Comparison of ENCODE assay signal across 17 cellular contexts in genomic region chr18:78659057-78659456, GRCh38.
A peak's percentile ranks its signal among the peaks of the same experiment; 100 is the strongest.
DNase-seq lines count a peak whose midpoint lies in the region; ATAC-seq and TF ChIP-seq lines count a peak whose summit lies in the region.
"Had no signal": no experiment of that assay in that cellular context is flagged by ENCODE, and none has a peak within 500 bp of the region (broad histone marks: within the 10 kb centered on the region; RNA-seq: fewer than 3 reads in every experiment).

No MANE protein-coding gene starts in this region.

- H2AFZ ChIP-seq in neuronal stem cell (ENCODE audit: low read length), result no peak overlapping the region

- no peak overlapping the region for H3K9ac ChIP-seq in neuronal stem cell (ENCODE audit: low read depth, low read length, poor library complexity)
- H3K9ac ChIP-seq: BLaER1 treated with 17β-estradiol and CSF1 and Interleukin-3, amounts not matched to agents 10 nM and 100 nM had no signal

- no peaks in the 10 kb centered on the region for H3K36me3 Mint-ChIP-seq in natural killer cell treated with Interleukin-12 subunit alpha and Interleukin-12 subunit beta and Interleukin-15 and Interleukin-18, amount 100 ng/mL, for 72 hours
- no peaks in the 10 kb centered on the region for H3K36me3 Mint-ChIP-seq in natural killer cell
- no peaks in the 10 kb centered on the region for H3K36me3 Mint-ChIP-seq in activated CD4-positive, alpha-beta T cell treated with anti-CD3 and anti-CD28 coated beads for 36 hours (ENCODE audit: low read depth)
- H3K36me3 Mint-ChIP-seq: CD8-positive, alpha-beta T cell had no signal

- H2BK15ac ChIP-seq in neuronal stem cell (ENCODE audit: low read length), result no peak overlapping the region

- H3K27me3 ChIP-seq in neuronal stem cell (ENCODE audit: control insufficient read depth in 3 of 3, insufficient read depth in 3 of 3, low read depth in 1 of 3, low read length in 3 of 3), result no peaks in the 10 kb centered on the region
- H3K27me3 ChIP-seq: BLaER1 treated with 17β-estradiol and CSF1 and Interleukin-3, amounts not matched to agents 10 nM and 100 nM had no signal

- no peak for ATAC-seq in natural killer cell treated with Interleukin-12 subunit alpha and Interleukin-12 subunit beta and Interleukin-15 and Interleukin-18, amount 100 ng/mL, for 72 hours
- ATAC-seq in natural killer cell, result no peak
- no peak for ATAC-seq in activated CD4-positive, alpha-beta T cell treated with anti-CD3 and anti-CD28 coated beads for 36 hours
- ATAC-seq: CD8-positive, alpha-beta T cell had no signal

- H3K27me3 Mint-ChIP-seq in natural killer cell treated with Interleukin-12 subunit alpha and Interleukin-12 subunit beta and Interleukin-15 and Interleukin-18, amount 100 ng/mL, for 72 hours, result peaks cover 0 to 13% of the 10 kb centered on the region in 2 donors
- peaks cover 9 to 11% of the 10 kb centered on the region in 2 donors for H3K27me3 Mint-ChIP-seq in natural killer cell (ENCODE audit: low read depth in 2 of 2)
- H3K27me3 Mint-ChIP-seq in activated CD4-positive, alpha-beta T cell treated with anti-CD3 and anti-CD28 coated beads for 36 hours, result peaks cover 3% of the 10 kb centered on the region

- no peak for TF ChIP-seq CTCF in natural killer cell (IDR thresholded peaks at IDR 0.05)

- peaks cover 3% of the 10 kb centered on the region for H3K79me1 ChIP-seq in neuronal stem cell (ENCODE audit: low read depth, low read length)

- H3K9me3 Mint-ChIP-seq in natural killer cell treated with Interleukin-12 subunit alpha and Interleukin-12 subunit beta and Interleukin-15 and Interleukin-18, amount 100 ng/mL, for 72 hours, result no peaks in the 10 kb centered on the region
- H3K9me3 Mint-ChIP-seq in natural killer cell, result no peaks in the 10 kb centered on the region
- no peaks in the 10 kb centered on the region for H3K9me3 Mint-ChIP-seq in activated CD4-positive, alpha-beta T cell treated with anti-CD3 and anti-CD28 coated beads for 36 hours (ENCODE audit: low read depth)
- H3K9me3 Mint-ChIP-seq: CD4-positive, alpha-beta T cell; CD8-positive, alpha-beta T cell had no signal

- intact Hi-C loops in natural killer cell (cut with micrococcal nuclease), result no loop called here
- intact Hi-C loops in activated CD4-positive, alpha-beta T cell treated with anti-CD3 and anti-CD28 coated beads for 36 hours (cut with DNase I, micrococcal nuclease), result loop anchor here in 1 of 2 experiments (2.0 kb wide), 1 partner anchor 328 kb away; no protein-coding TSS in a partner anchor

- H3K4ac ChIP-seq in neuronal stem cell (ENCODE audit: low read length), result no peak overlapping the region

- no peaks in the 10 kb centered on the region for H3K36me3 ChIP-seq in neuronal stem cell (replicated peaks in 1 of 2; ENCODE audit: control insufficient read depth in 2 of 2, insufficient read depth in 2 of 2, low read length in 2 of 2)
- H3K36me3 ChIP-seq: BLaER1 treated with 17β-estradiol and CSF1 and Interleukin-3, amounts not matched to agents 10 nM and 100 nM had no signal

- no peak overlapping the region for H3K27ac Mint-ChIP-seq in natural killer cell treated with Interleukin-12 subunit alpha and Interleukin-12 subunit beta and Interleukin-15 and Interleukin-18, amount 100 ng/mL, for 72 hours
- H3K27ac Mint-ChIP-seq in natural killer cell, result no peak overlapping the region
- H3K27ac Mint-ChIP-seq in activated CD4-positive, alpha-beta T cell treated with anti-CD3 and anti-CD28 coated beads for 36 hours, result no peak overlapping the region
- H3K27ac Mint-ChIP-seq: B cell; CD4-positive, alpha-beta T cell; CD8-positive, alpha-beta T cell had no signal

- no peak overlapping the region for H3K4me3 Mint-ChIP-seq in natural killer cell treated with Interleukin-12 subunit alpha and Interleukin-12 subunit beta and Interleukin-15 and Interleukin-18, amount 100 ng/mL, for 72 hours
- no peak overlapping the region for H3K4me3 Mint-ChIP-seq in natural killer cell
- no peak overlapping the region for H3K4me3 Mint-ChIP-seq in activated CD4-positive, alpha-beta T cell treated with anti-CD3 and anti-CD28 coated beads for 36 hours
- H3K4me3 Mint-ChIP-seq: B cell; CD4-positive, alpha-beta T cell; CD8-positive, alpha-beta T cell had no signal

- peaks cover 0 to 2% of the 10 kb centered on the region in 2 donors for H3K4me1 Mint-ChIP-seq in natural killer cell treated with Interleukin-12 subunit alpha and Interleukin-12 subunit beta and Interleukin-15 and Interleukin-18, amount 100 ng/mL, for 72 hours (ENCODE audit: low read depth in 2 of 2)
- peaks cover 0 to 5% of the 10 kb centered on the region in 2 donors for H3K4me1 Mint-ChIP-seq in natural killer cell
- no peaks in the 10 kb centered on the region for H3K4me1 Mint-ChIP-seq in activated CD4-positive, alpha-beta T cell treated with anti-CD3 and anti-CD28 coated beads for 36 hours
- H3K4me1 Mint-ChIP-seq: B cell had no signal

- peak; percentile 20 for DNase-seq in natural killer cell treated with Interleukin-12 subunit alpha and Interleukin-12 subunit beta and Interleukin-15 and Interleukin-18, amount 100 ng/mL, for 72 hours (ENCODE audit: low spot score)
- DNase-seq in natural killer cell (no peak), neuronal stem cell (ENCODE audit: low spot score) (no peak)
- DNase-seq in activated CD4-positive, alpha-beta T cell treated with anti-CD3 and anti-CD28 coated beads for 36 hours, result no peak
- DNase-seq in activated CD8-positive, alpha-beta memory T cell treated with anti-CD3 and anti-CD28 coated beads, Interleukin-2, amount 50 U/mL, for 48 hours, result no peak
- DNase-seq: AML-193, Caco-2, Calu3, DMS79 treated with DMSO at 0.1 percent for 48 hours, GF-D8 had no signal

- peaks cover 0 to 7% of the 10 kb centered on the region in 2 donors for H3K9me3 ChIP-seq in neuronal stem cell (replicated peaks in 1 of 2; ENCODE audit: control insufficient read depth in 2 of 2, insufficient read depth in 1 of 2, low read depth in 1 of 2, low read length in 2 of 2)
- H3K9me3 ChIP-seq: A549, Caco-2 had no signal

- no peak overlapping the region for H2BK12ac ChIP-seq in neuronal stem cell (ENCODE audit: low read length)

- no peak overlapping the region for H3K27ac ChIP-seq in neuronal stem cell (replicated peaks; ENCODE audit: low read length)
- H3K27ac ChIP-seq: 22Rv1; A549; BLaER1 treated with 17β-estradiol and CSF1 and Interleukin-3, amounts not matched to agents 10 nM and 100 nM; C4-2B had no signal

- H2BK5ac ChIP-seq in neuronal stem cell (ENCODE audit: low read length), result peak overlapping the region; percentile 4

- CTCF ChIA-PET in activated CD4-positive, alpha-beta T cell treated with anti-CD3 and anti-CD28 coated beads for 36 hours (lab: Charles Lee), result interaction anchor here (1.1 kb wide), 1 partner anchor 10 kb away, joined by 3 read pairs; no protein-coding TSS in a partner anchor

- WGBS in neuronal stem cell (ENCODE audit: extremely low coverage in 2 of 2, insufficient read length in 2 of 2, insufficient replicate concordance in 1 of 2), 2 donors, result no CpG with 5 or more reads among the region's 14 CpGs

- peak overlapping the region; percentile 44 for H3K18ac ChIP-seq in neuronal stem cell (ENCODE audit: low read length)

- no peak overlapping the region for H4K91ac ChIP-seq in neuronal stem cell (ENCODE audit: low read depth, low read length, poor library complexity)

- POLR2A ChIA-PET in activated CD4-positive, alpha-beta T cell treated with anti-CD3 and anti-CD28 coated beads for 36 hours (lab: Charles Lee), result no interaction called here

- H3K4me2 ChIP-seq in neuronal stem cell (ENCODE audit: insufficient read depth, low read length, poor library complexity, severe bottlenecking), result no peak overlapping the region
- H3K4me2 ChIP-seq: A549; BLaER1 treated with 17β-estradiol and CSF1 and Interleukin-3, amounts not matched to agents 10 nM and 100 nM had no signal

- no peak overlapping the region for H3K14ac ChIP-seq in neuronal stem cell (ENCODE audit: low read length)

- peak overlapping the region; percentile 34 for H3K23ac ChIP-seq in neuronal stem cell (ENCODE audit: low read depth, low read length, poor library complexity)

- H4K8ac ChIP-seq in neuronal stem cell (ENCODE audit: low read depth, low read length), result no peak overlapping the region

- no peak overlapping the region for H2BK120ac ChIP-seq in neuronal stem cell (ENCODE audit: low read depth, low read length)

- H3K4me3 ChIP-seq in neuronal stem cell (ENCODE audit: low read length in 2 of 2), result peak overlapping the region in 1 of 2 donors; percentile 16
- H3K4me3 ChIP-seq: A549; BLaER1 treated with 17β-estradiol and CSF1 and Interleukin-3, amounts not matched to agents 10 nM and 100 nM had no signal

- peak overlapping the region; percentile 53 for H2AK5ac ChIP-seq in neuronal stem cell (ENCODE audit: low read depth, low read length)

- no peaks in the 10 kb centered on the region for H3K4me1 ChIP-seq in neuronal stem cell (ENCODE audit: control insufficient read depth in 2 of 2, insufficient read depth in 1 of 2, low read depth in 1 of 2, low read length in 2 of 2)
- H3K4me1 ChIP-seq: A549; BLaER1 treated with 17β-estradiol and CSF1 and Interleukin-3, amounts not matched to agents 10 nM and 100 nM; Caco-2 had no signal
